Comparison of ENCODE assay signal across 15 cellular contexts in genomic region chr1:244187310-244187709, GRCh38.
DNase-seq lines count a peak whose midpoint lies in the region; ATAC-seq lines count a peak whose summit lies in the region.
"Had no signal": no experiment of that assay in that cellular context is flagged by ENCODE, and none has a peak within 500 bp of the region (broad histone marks: within the 10 kb centered on the region; RNA-seq: fewer than 3 reads in every experiment).

No MANE protein-coding gene starts in this region.

- DNase-seq in NCI-H2107 treated with DMSO at 0.1 percent for 48 hours (lab: John Stamatoyannopoulos, UW; ENCODE audit: unreplicated experiment) (peak; percentile 66), NCI-H2107 (lab: John Stamatoyannopoulos, UW) (no peak), globus pallidus (ENCODE audit: low spot score) (peak; percentile 49), neuronal stem cell (ENCODE audit: low spot score) (no peak), Right ventricle myocardium inferior (ENCODE audit: missing footprints) (no peak), hepatic stellate cell (ENCODE audit: low spot score) (no peak)
- DNase-seq in activated CD4-positive, alpha-beta T cell treated with anti-CD3 and anti-CD28 coated beads, Interleukin-2, amount 50 U/mL, for 48 hours, result no peak
- DNase-seq: 8988T, KG1, NCI-H1105 treated with DMSO at 0.1 percent for 48 hours, NCI-H2029, NCI-H748 treated with DMSO at 0.1 percent for 48 hours, Peyer's patch, SHP77 treated with DMSO at 0.1 percent for 48 hours had no signal

- no peak overlapping the region for H2BK12ac ChIP-seq in neuronal stem cell (ENCODE audit: low read length)

- peaks cover 0 to 10% of the 10 kb centered on the region in 2 donors for H3K9me3 ChIP-seq in neuronal stem cell (replicated peaks in 1 of 2; ENCODE audit: control insufficient read depth in 2 of 2, insufficient read depth in 1 of 2, low read depth in 1 of 2, low read length in 2 of 2)
- H3K9me3 ChIP-seq: Peyer's patch had no signal

- H2BK120ac ChIP-seq in neuronal stem cell (ENCODE audit: low read depth, low read length), result no peak overlapping the region

- intact Hi-C loops in Right ventricle myocardium inferior (cut with DNase I), result no loop called here

- H2AK5ac ChIP-seq in neuronal stem cell (ENCODE audit: low read depth, low read length), result no peak overlapping the region

- H3K18ac ChIP-seq in neuronal stem cell (ENCODE audit: low read length), result no peak overlapping the region

- H3K9ac ChIP-seq in neuronal stem cell (ENCODE audit: low read depth, low read length, poor library complexity), result no peak overlapping the region

- H3K36me3 ChIP-seq in neuronal stem cell (replicated peaks in 1 of 2; ENCODE audit: control insufficient read depth in 2 of 2, insufficient read depth in 2 of 2, low read length in 2 of 2), result no peaks in the 10 kb centered on the region
- H3K36me3 ChIP-seq: Peyer's patch had no signal

- H3K27ac ChIP-seq in neuronal stem cell (replicated peaks; ENCODE audit: low read length), result no peak overlapping the region
- H3K27ac ChIP-seq: Peyer's patch had no signal

- WGBS in neuronal stem cell (ENCODE audit: extremely low coverage in 2 of 2, insufficient read length in 2 of 2, insufficient replicate concordance in 1 of 2), 2 donors, result no CpG with 5 or more reads among the region's 12 CpGs

- no peak for ATAC-seq in Right ventricle myocardium inferior
- ATAC-seq in HG03571 (IDR thresholded peaks at IDR 0.05; ENCODE audit: unreplicated experiment), result no peak

- no peak overlapping the region for H3K23ac ChIP-seq in neuronal stem cell (ENCODE audit: low read depth, low read length, poor library complexity)

- no peak overlapping the region for H3K4me2 ChIP-seq in neuronal stem cell (ENCODE audit: insufficient read depth, low read length, poor library complexity, severe bottlenecking)

- H4K8ac ChIP-seq in neuronal stem cell (ENCODE audit: low read depth, low read length), result no peak overlapping the region

- H3K14ac ChIP-seq in neuronal stem cell (ENCODE audit: low read length), result no peak overlapping the region

- peaks cover 0 to 4% of the 10 kb centered on the region in 2 donors for H3K4me1 ChIP-seq in neuronal stem cell (ENCODE audit: control insufficient read depth in 2 of 2, insufficient read depth in 1 of 2, low read depth in 1 of 2, low read length in 2 of 2)
- H3K4me1 ChIP-seq: Peyer's patch had no signal

- no peak overlapping the region for H2BK5ac ChIP-seq in neuronal stem cell (ENCODE audit: low read length)

- no peak overlapping the region for H4K91ac ChIP-seq in neuronal stem cell (ENCODE audit: low read depth, low read length, poor library complexity)

- no peaks in the 10 kb centered on the region for H3K79me1 ChIP-seq in neuronal stem cell (ENCODE audit: low read depth, low read length)

- H3K4me3 ChIP-seq in neuronal stem cell (ENCODE audit: low read length in 2 of 2), result peak overlapping the region in 1 of 2 donors; percentile 41
- H3K4me3 ChIP-seq: Peyer's patch had no signal

- H3K4ac ChIP-seq in neuronal stem cell (ENCODE audit: low read length), result no peak overlapping the region

- H3K27me3 ChIP-seq in neuronal stem cell (ENCODE audit: control insufficient read depth in 3 of 3, insufficient read depth in 3 of 3, low read depth in 1 of 3, low read length in 3 of 3), result no peaks in the 10 kb centered on the region
- H3K27me3 ChIP-seq: Peyer's patch had no signal

- H2BK15ac ChIP-seq in neuronal stem cell (ENCODE audit: low read length), result no peak overlapping the region

- peak overlapping the region; percentile 9 for H2AFZ ChIP-seq in neuronal stem cell (ENCODE audit: low read length)

Comparison
In these comparisons a context has a peak if more than half of its experiments do, and no peak if none do; other contexts are left out.
1. DNase-seq: peak in NCI-H2107 treated with DMSO at 0.1 percent for 48 hours (single experiment) and globus pallidus (single experiment); none in NCI-H2107 (single experiment), neuronal stem cell (single experiment), Right ventricle myocardium inferior (single experiment), activated CD4-positive, alpha-beta T cell treated with anti-CD3 and anti-CD28 coated beads, Interleukin-2, amount 50 U/mL, for 48 hours (0 of 2) and hepatic stellate cell (single experiment).